In the genomic region with DNA sequence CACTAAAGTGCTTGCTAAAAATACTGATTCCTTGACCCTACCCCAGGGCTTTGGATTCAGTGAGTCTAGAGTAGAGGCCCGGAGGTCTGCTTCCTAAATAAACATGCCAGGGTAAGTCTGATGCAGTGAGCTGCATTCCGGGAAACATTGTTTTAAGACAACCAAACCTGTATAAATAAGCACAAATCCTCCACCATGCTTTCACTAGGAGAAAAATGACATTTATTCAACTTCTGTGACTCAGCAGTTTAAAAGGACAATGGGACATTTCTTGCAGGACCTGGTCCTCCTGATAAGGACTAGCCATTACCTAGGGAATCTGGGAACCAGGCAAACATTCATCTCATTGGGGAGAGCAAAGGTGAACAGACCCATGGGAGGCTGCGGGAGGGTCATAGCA, we compare ENCODE assay signal across 1 cellular context.
TF ChIP-seq lines count a peak whose summit lies in the region.

No MANE protein-coding gene starts in this region.

TF ChIP-seq in HepG2, 621 proteins besides CTCF, POLR2A, EP300 and RAD21 (continued from another document and continues in another):
- TF ChIP-seq, protein P1, sequence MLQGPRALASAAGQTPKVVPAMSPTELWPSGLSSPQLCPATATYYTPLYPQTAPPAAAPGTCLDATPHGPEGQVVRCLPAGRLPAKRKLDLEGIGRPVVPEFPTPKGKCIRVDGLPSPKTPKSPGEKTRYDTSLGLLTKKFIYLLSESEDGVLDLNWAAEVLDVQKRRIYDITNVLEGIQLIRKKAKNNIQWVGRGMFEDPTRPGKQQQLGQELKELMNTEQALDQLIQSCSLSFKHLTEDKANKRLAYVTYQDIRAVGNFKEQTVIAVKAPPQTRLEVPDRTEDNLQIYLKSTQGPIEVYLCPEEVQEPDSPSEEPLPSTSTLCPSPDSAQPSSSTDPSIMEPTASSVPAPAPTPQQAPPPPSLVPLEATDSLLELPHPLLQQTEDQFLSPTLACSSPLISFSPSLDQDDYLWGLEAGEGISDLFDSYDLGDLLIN (CRISPR knock-in tag; IDR thresholded peaks at IDR 0.05; ENCODE audit: borderline replicate concordance) = no peak
- TF ChIP-seq, protein P2, sequence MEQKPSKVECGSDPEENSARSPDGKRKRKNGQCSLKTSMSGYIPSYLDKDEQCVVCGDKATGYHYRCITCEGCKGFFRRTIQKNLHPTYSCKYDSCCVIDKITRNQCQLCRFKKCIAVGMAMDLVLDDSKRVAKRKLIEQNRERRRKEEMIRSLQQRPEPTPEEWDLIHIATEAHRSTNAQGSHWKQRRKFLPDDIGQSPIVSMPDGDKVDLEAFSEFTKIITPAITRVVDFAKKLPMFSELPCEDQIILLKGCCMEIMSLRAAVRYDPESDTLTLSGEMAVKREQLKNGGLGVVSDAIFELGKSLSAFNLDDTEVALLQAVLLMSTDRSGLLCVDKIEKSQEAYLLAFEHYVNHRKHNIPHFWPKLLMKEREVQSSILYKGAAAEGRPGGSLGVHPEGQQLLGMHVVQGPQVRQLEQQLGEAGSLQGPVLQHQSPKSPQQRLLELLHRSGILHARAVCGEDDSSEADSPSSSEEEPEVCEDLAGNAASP (CRISPR knock-in tag; IDR thresholded peaks at IDR 0.05; ENCODE audit: borderline replicate concordance) = peak; percentile 28; the same call in 1 of the 2 replicates
- no peak for TF ChIP-seq NCOR1 (IDR thresholded peaks at IDR 0.05; ENCODE audit: borderline replicate concordance, low read length)
- TF ChIP-seq DNMT1 (CRISPR knock-in tag; IDR thresholded peaks at IDR 0.05) = no peak
- 0 out of 2 replicates have a peak, but pooled peaks have one; percentile 37 for TF ChIP-seq ZNF143 (CRISPR knock-in tag; IDR thresholded peaks at IDR 0.05)
- peak; percentile 32; the same call in 1 of the 2 replicates for TF ChIP-seq SAP130 (CRISPR knock-in tag; IDR thresholded peaks at IDR 0.05; ENCODE audit: low read depth)
- peak; percentile 24; the same call in 1 of the 2 replicates for TF ChIP-seq HNF4A (CRISPR knock-in tag; IDR thresholded peaks at IDR 0.05)
- TF ChIP-seq CHD4 (IDR thresholded peaks at IDR 0.05; ENCODE audit: borderline replicate concordance, low read length) = no peak
- TF ChIP-seq, protein P3, sequence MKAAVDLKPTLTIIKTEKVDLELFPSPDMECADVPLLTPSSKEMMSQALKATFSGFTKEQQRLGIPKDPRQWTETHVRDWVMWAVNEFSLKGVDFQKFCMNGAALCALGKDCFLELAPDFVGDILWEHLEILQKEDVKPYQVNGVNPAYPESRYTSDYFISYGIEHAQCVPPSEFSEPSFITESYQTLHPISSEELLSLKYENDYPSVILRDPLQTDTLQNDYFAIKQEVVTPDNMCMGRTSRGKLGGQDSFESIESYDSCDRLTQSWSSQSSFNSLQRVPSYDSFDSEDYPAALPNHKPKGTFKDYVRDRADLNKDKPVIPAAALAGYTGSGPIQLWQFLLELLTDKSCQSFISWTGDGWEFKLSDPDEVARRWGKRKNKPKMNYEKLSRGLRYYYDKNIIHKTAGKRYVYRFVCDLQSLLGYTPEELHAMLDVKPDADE (CRISPR knock-in tag; IDR thresholded peaks at IDR 0.05) = no peak
- peak; percentile 74 for TF ChIP-seq MAFF (IDR thresholded peaks at IDR 0.05; ENCODE audit: low read depth, low read length)
- TF ChIP-seq, protein P4, sequence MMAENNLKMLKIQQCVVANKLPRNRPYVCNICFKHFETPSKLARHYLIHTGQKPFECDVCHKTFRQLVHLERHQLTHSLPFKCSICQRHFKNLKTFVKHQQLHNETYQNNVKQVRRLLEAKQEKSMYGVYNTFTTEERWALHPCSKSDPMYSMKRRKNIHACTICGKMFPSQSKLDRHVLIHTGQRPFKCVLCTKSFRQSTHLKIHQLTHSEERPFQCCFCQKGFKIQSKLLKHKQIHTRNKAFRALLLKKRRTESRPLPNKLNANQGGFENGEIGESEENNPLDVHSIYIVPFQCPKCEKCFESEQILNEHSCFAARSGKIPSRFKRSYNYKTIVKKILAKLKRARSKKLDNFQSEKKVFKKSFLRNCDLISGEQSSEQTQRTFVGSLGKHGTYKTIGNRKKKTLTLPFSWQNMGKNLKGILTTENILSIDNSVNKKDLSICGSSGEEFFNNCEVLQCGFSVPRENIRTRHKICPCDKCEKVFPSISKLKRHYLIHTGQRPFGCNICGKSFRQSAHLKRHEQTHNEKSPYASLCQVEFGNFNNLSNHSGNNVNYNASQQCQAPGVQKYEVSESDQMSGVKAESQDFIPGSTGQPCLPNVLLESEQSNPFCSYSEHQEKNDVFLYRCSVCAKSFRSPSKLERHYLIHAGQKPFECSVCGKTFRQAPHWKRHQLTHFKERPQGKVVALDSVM (CRISPR knock-in tag; IDR thresholded peaks at IDR 0.05) = peak; percentile 57; the same call in 1 of the 2 replicates
- TF ChIP-seq ZNF12 (CRISPR knock-in tag; IDR thresholded peaks at IDR 0.05) = peak; percentile 8; the same call in 1 of the 2 replicates
- 0 out of 2 replicates have a peak, but pooled peaks have one; percentile 34 for TF ChIP-seq HMG20B (CRISPR knock-in tag; conservative IDR thresholded peaks at IDR 0.05)
- TF ChIP-seq SOX5 (CRISPR knock-in tag; IDR thresholded peaks at IDR 0.05; ENCODE audit: borderline replicate concordance) = peak; percentile 84; the same call in 1 of the 2 replicates
- TF ChIP-seq TBX2 (CRISPR knock-in tag; IDR thresholded peaks at IDR 0.05; ENCODE audit: borderline replicate concordance) = 0 out of 2 replicates have a peak, but pooled peaks have one; percentile 37
- TF ChIP-seq NCOA2 (CRISPR knock-in tag; IDR thresholded peaks at IDR 0.05) = peak; percentile 85
- peak; percentile 21; the same call in 1 of the 2 replicates for TF ChIP-seq RXRA (CRISPR knock-in tag; IDR thresholded peaks at IDR 0.05)
- TF ChIP-seq RCOR2 (CRISPR knock-in tag; IDR thresholded peaks at IDR 0.05) = peak; percentile 62; the same call in 1 of the 2 replicates
- TF ChIP-seq, protein P5, sequence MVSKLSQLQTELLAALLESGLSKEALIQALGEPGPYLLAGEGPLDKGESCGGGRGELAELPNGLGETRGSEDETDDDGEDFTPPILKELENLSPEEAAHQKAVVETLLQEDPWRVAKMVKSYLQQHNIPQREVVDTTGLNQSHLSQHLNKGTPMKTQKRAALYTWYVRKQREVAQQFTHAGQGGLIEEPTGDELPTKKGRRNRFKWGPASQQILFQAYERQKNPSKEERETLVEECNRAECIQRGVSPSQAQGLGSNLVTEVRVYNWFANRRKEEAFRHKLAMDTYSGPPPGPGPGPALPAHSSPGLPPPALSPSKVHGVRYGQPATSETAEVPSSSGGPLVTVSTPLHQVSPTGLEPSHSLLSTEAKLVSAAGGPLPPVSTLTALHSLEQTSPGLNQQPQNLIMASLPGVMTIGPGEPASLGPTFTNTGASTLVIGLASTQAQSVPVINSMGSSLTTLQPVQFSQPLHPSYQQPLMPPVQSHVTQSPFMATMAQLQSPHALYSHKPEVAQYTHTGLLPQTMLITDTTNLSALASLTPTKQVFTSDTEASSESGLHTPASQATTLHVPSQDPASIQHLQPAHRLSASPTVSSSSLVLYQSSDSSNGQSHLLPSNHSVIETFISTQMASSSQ (IDR thresholded peaks at IDR 0.05; ENCODE audit: low read depth) = no peak
- TF ChIP-seq, protein P5 (CRISPR knock-in tag; IDR thresholded peaks at IDR 0.05; ENCODE audit: borderline replicate concordance) = peak; percentile 64; the same call in 1 of the 2 replicates
- TF ChIP-seq NFE2L2 (IDR thresholded peaks at IDR 0.05; ENCODE audit: low read length) = peak; percentile 92
- TF ChIP-seq BCL6 (CRISPR knock-in tag; IDR thresholded peaks at IDR 0.05) = peak; percentile 52
- peak; percentile 60 to 81 for TF ChIP-seq MAFK (conservative IDR thresholded peaks at IDR 0.05 in 1 of 2, IDR thresholded peaks at IDR 0.05 in 1 of 2; ENCODE audit: low read length in 2 of 2)
- TF ChIP-seq, protein P6, sequence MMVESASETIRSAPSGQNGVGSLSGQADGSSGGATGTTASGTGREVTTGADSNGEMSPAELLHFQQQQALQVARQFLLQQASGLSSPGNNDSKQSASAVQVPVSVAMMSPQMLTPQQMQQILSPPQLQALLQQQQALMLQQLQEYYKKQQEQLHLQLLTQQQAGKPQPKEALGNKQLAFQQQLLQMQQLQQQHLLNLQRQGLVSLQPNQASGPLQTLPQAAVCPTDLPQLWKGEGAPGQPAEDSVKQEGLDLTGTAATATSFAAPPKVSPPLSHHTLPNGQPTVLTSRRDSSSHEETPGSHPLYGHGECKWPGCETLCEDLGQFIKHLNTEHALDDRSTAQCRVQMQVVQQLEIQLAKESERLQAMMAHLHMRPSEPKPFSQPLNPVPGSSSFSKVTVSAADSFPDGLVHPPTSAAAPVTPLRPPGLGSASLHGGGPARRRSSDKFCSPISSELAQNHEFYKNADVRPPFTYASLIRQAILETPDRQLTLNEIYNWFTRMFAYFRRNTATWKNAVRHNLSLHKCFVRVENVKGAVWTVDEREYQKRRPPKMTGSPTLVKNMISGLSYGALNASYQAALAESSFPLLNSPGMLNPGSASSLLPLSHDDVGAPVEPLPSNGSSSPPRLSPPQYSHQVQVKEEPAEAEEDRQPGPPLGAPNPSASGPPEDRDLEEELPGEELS (CRISPR knock-in tag; IDR thresholded peaks at IDR 0.05) = peak; percentile 31
- no peak for TF ChIP-seq ZFP36L2 (CRISPR knock-in tag; IDR thresholded peaks at IDR 0.05)
- TF ChIP-seq EHMT2 (IDR thresholded peaks at IDR 0.05; ENCODE audit: borderline replicate concordance, low read depth, low read length) = no peak; the same call in 1 of the 2 replicates
- TF ChIP-seq, protein P7, sequence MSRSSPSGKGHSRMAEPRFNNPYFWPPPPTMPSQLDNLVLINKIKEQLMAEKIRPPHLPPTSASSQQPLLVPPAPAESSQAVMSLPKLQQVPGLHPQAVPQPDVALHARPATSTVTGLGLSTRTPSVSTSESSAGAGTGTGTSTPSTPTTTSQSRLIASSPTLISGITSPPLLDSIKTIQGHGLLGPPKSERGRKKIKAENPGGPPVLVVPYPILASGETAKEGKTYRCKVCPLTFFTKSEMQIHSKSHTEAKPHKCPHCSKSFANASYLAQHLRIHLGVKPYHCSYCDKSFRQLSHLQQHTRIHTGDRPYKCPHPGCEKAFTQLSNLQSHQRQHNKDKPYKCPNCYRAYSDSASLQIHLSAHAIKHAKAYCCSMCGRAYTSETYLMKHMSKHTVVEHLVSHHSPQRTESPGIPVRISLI (CRISPR knock-in tag; IDR thresholded peaks at IDR 0.05; ENCODE audit: borderline replicate concordance) = no peak
- peak; percentile 17; the same call in 1 of the 2 replicates for TF ChIP-seq GATAD2A (CRISPR knock-in tag; IDR thresholded peaks at IDR 0.05)
- TF ChIP-seq TOE1 (CRISPR knock-in tag; IDR thresholded peaks at IDR 0.05) = no peak
- TF ChIP-seq ZNF644 (CRISPR knock-in tag; IDR thresholded peaks at IDR 0.05; ENCODE audit: low read depth) = peak; percentile 67; the same call in 1 of the 2 replicates
- TF ChIP-seq ZNF567 (CRISPR knock-in tag; IDR thresholded peaks at IDR 0.05; ENCODE audit: borderline replicate concordance) = no peak
- TF ChIP-seq ADNP (CRISPR knock-in tag; IDR thresholded peaks at IDR 0.05) = no peak
- no peak for TF ChIP-seq ZNF431 (CRISPR knock-in tag; IDR thresholded peaks at IDR 0.05; ENCODE audit: borderline replicate concordance, low read depth)
- TF ChIP-seq, protein P8, sequence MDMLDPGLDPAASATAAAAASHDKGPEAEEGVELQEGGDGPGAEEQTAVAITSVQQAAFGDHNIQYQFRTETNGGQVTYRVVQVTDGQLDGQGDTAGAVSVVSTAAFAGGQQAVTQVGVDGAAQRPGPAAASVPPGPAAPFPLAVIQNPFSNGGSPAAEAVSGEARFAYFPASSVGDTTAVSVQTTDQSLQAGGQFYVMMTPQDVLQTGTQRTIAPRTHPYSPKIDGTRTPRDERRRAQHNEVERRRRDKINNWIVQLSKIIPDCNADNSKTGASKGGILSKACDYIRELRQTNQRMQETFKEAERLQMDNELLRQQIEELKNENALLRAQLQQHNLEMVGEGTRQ (IDR thresholded peaks at IDR 0.05; ENCODE audit: low read depth, low read length) = no peak
- TF ChIP-seq, protein P8 (CRISPR knock-in tag; IDR thresholded peaks at IDR 0.05; ENCODE audit: borderline replicate concordance) = 0 out of 2 replicates have a peak, but pooled peaks have one; percentile 21
- peak; percentile 66 for TF ChIP-seq FOXA3 (CRISPR knock-in tag; IDR thresholded peaks at IDR 0.05)
- peak; percentile 68 for TF ChIP-seq SOX13 (IDR thresholded peaks at IDR 0.05)
- peak in 1 of 2 experiments; percentile 96; a peak in 2 of 4 replicates for TF ChIP-seq SOX13 (CRISPR knock-in tag; conservative IDR thresholded peaks at IDR 0.05 in 1 of 2, IDR thresholded peaks at IDR 0.05 in 1 of 2)
- no peak for TF ChIP-seq FOXA1 (IDR thresholded peaks at IDR 0.05)
- TF ChIP-seq FOXA1 (CRISPR knock-in tag; IDR thresholded peaks at IDR 0.05) = peak; percentile 73
- no peak for TF ChIP-seq KAT2B (IDR thresholded peaks at IDR 0.05; ENCODE audit: borderline replicate concordance, low read depth, low read length)
- peak; percentile 41; the same call in 1 of the 2 replicates for TF ChIP-seq GFI1 (CRISPR knock-in tag; IDR thresholded peaks at IDR 0.05; ENCODE audit: borderline replicate concordance)
- peak; percentile 56; the same call in 1 of the 2 replicates for TF ChIP-seq CREM (IDR thresholded peaks at IDR 0.05)
- no peak for TF ChIP-seq CREM (CRISPR knock-in tag; IDR thresholded peaks at IDR 0.05)
- TF ChIP-seq PHF21A (CRISPR knock-in tag; IDR thresholded peaks at IDR 0.05) = peak; percentile 59; the same call in 1 of the 2 replicates
- peak; percentile 52; the same call in 1 of the 2 replicates for TF ChIP-seq MAFG (CRISPR knock-in tag; IDR thresholded peaks at IDR 0.05)
- TF ChIP-seq POGZ (CRISPR knock-in tag; IDR thresholded peaks at IDR 0.05) = peak; percentile 51
- no peak for TF ChIP-seq ZNF205 (CRISPR knock-in tag; IDR thresholded peaks at IDR 0.05)
- no peak for TF ChIP-seq JARID2 (CRISPR knock-in tag; IDR thresholded peaks at IDR 0.05; ENCODE audit: insufficient replicate concordance)
